In genomic region chr19:52569648-52570004, GRCh38 we compare ENCODE assay signal across 7 cellular contexts. TPM values are rescaled to one million over a fixed set of nuclear protein-coding genes. Genes with fewer than 3 reads are reported as not detected.
DNase-seq lines count a peak whose midpoint lies in the region; ATAC-seq and TF ChIP-seq lines count a peak whose summit lies in the region.
"Not testable (repeated sequence)": the region's sequence is repeated elsewhere in the genome, so short reads cannot be mapped to it uniquely, and the experiment has no call there.

No MANE protein-coding gene starts in this region.

- DNase-seq in GM12865 (ENCODE audit: low read depth); activated B cell treated with CpG ODN at 0.5 μM for 24 hours; mesenchymal stem cell; gastrocnemius medialis: not testable (repeated sequence)
- DNase-seq in NCI-H1105 treated with DMSO at 0.1 percent for 48 hours (lab: John Stamatoyannopoulos, UW), result peak; percentile 48
- DNase-seq in T47D (ENCODE audit: low read depth in 1 of 2, low spot score in 1 of 2), result peak; percentile 19 to 75
- DNase-seq in Right ventricle myocardium superior, result peak; percentile 72

- H3K9me3 Mint-ChIP-seq in activated B cell treated with CpG ODN at 0.5 μM for 24 hours, result peaks cover 12% of the 10 kb centered on the region

- H3K36me3 ChIP-seq in mesenchymal stem cell (ENCODE audit: control insufficient read depth in 1 of 2, insufficient read depth in 2 of 2, low read depth in 1 of 2, low read length in 2 of 2) (peaks cover 26 to 29% of the 10 kb centered on the region in 2 experiments), gastrocnemius medialis (peaks cover 0 to 24% of the 10 kb centered on the region in 2 donors)

- peak overlapping the region; percentile 81 for H3K4me2 ChIP-seq in mesenchymal stem cell (ENCODE audit: low read length, poor library complexity, severe bottlenecking)

- POLR2A ChIA-PET in activated B cell treated with CpG ODN at 0.5 μM for 24 hours (lab: Charles Lee), result not testable (repeated sequence)

- H3K4ac ChIP-seq in mesenchymal stem cell (ENCODE audit: low read depth in 1 of 2, low read length in 2 of 2), result not testable (repeated sequence)

- peaks cover 26% of the 10 kb centered on the region for H3K79me1 ChIP-seq in mesenchymal stem cell (replicated peaks; ENCODE audit: low read length, poor library complexity, severe bottlenecking)

- in situ Hi-C loops in T47D (cut with HindIII; ENCODE audit: low pct_unique_long_range_greater_than_20kb, low sequenced_read_pairs), result not testable (repeated sequence)
- in situ Hi-C loops in gastrocnemius medialis (cut with MboI; ENCODE audit: low sequenced_read_pairs in 4 of 4), result loop anchor here in 2 of 4 donors (5.0 kb wide), 1 partner anchor 42 kb away; the partner anchor contains the start of gene ZNF808 (in 2 of the 2)

- H3K4me1 Mint-ChIP-seq in activated B cell treated with CpG ODN at 0.5 μM for 24 hours, result peaks cover 33% of the 10 kb centered on the region

- peak overlapping the region in 1 of 2 experiments; percentile 65 for H3K23ac ChIP-seq in mesenchymal stem cell (ENCODE audit: low read length in 2 of 2)

- H4K91ac ChIP-seq in mesenchymal stem cell (ENCODE audit: low read length), result not testable (repeated sequence)

- H3K36me3 Mint-ChIP-seq in activated B cell treated with CpG ODN at 0.5 μM for 24 hours (ENCODE audit: low read depth), result peaks cover 45% of the 10 kb centered on the region

- TF ChIP-seq CTCF in GM12865 (IDR thresholded peaks at IDR 0.05; ENCODE audit: insufficient read depth, low read depth, low read length, missing control alignments); activated B cell treated with CpG ODN at 0.5 μM for 24 hours (IDR thresholded peaks at IDR 0.05); gastrocnemius medialis (IDR thresholded peaks at IDR 0.05 in 4 of 5, conservative IDR thresholded peaks at IDR 0.05 in 1 of 5): not testable (repeated sequence)

- H3K27me3 Mint-ChIP-seq in activated B cell treated with CpG ODN at 0.5 μM for 24 hours, result not testable (repeated sequence)

- WGBS in mesenchymal stem cell, result 3% methylated on average over 13 of the region's 13 CpGs

- peak overlapping the region; percentile 91 for H4K8ac ChIP-seq in mesenchymal stem cell (ENCODE audit: low read length)

- peak overlapping the region; percentile 78 for H2AFZ ChIP-seq in mesenchymal stem cell (ENCODE audit: low read depth, low read length)

- CTCF ChIA-PET in activated B cell treated with CpG ODN at 0.5 μM for 24 hours (lab: Charles Lee), result not testable (repeated sequence)

- H2AK5ac ChIP-seq in mesenchymal stem cell (ENCODE audit: low read length, severe bottlenecking), result not testable (repeated sequence)

- TF ChIP-seq POLR2A in gastrocnemius medialis (IDR thresholded peaks at IDR 0.05), result not testable (repeated sequence)

- not testable (repeated sequence) for H3K27me3 ChIP-seq in mesenchymal stem cell (ENCODE audit: control insufficient read depth in 1 of 2, insufficient read depth in 1 of 2, low read length in 2 of 2); gastrocnemius medialis

- H2BK5ac ChIP-seq in mesenchymal stem cell (ENCODE audit: low read depth, low read length, poor library complexity, severe bottlenecking), result not testable (repeated sequence)

- H2BK120ac ChIP-seq in mesenchymal stem cell (ENCODE audit: low read depth, low read length), result not testable (repeated sequence)

- ATAC-seq in activated B cell treated with CpG ODN at 0.5 μM for 24 hours (ENCODE audit: low read depth), result peak; percentile 5
- ATAC-seq in Right ventricle myocardium superior (ENCODE audit: poor library complexity), result peak; percentile 42
- peak; percentile 7 to 9 for ATAC-seq in gastrocnemius medialis

- peak overlapping the region in 1 of 2 experiments; percentile 47 for H2BK12ac ChIP-seq in mesenchymal stem cell (ENCODE audit: low read length in 2 of 2)

- intact Hi-C loops in activated B cell treated with CpG ODN at 0.5 μM for 24 hours (cut with micrococcal nuclease) (loop anchor here (1.0 kb wide), 6 partner anchors 32 to 233 kb away; partner anchors contain the start of genes ZNF528, ZNF610, ZNF808 and ZNF83), gastrocnemius medialis (cut with DNase I; ENCODE audit: low total_unique reads) (loop anchor here (1.0 to 2.0 kb wide), 3 partner anchors 31 to 42 kb away; partner anchors contain the start of gene ZNF808)
- intact Hi-C loops in Right ventricle myocardium superior (cut with DNase I), result not testable (repeated sequence)

- H3K9ac ChIP-seq in mesenchymal stem cell (ENCODE audit: low read length), result peak overlapping the region; percentile 99

- H3K4me3 ChIP-seq in GM12865 (ENCODE audit: low read depth, low read length), result peak overlapping the region; percentile 62
- H3K4me3 ChIP-seq in mesenchymal stem cell (ENCODE audit: insufficient read depth in 1 of 2, low read depth in 1 of 2, low read length in 2 of 2), result peak overlapping the region; percentile 45 to 99
- peak overlapping the region; percentile 66 to 98 (median 80) for H3K4me3 ChIP-seq in gastrocnemius medialis

- peak overlapping the region; percentile 48 for H2BK15ac ChIP-seq in mesenchymal stem cell (ENCODE audit: low read depth, poor library complexity, severe bottlenecking)

- peak overlapping the region; percentile 98 for H3K4me3 Mint-ChIP-seq in activated B cell treated with CpG ODN at 0.5 μM for 24 hours

- H3K4me1 ChIP-seq in mesenchymal stem cell (ENCODE audit: control insufficient read depth, insufficient read depth, low read depth, low read length); gastrocnemius medialis: not testable (repeated sequence)

- H3K18ac ChIP-seq in mesenchymal stem cell (ENCODE audit: low read depth in 1 of 2, low read length in 2 of 2), result peak overlapping the region; percentile 62 to 79

- H3K9me3 ChIP-seq in mesenchymal stem cell (ENCODE audit: control insufficient read depth, low read length), result peaks cover 33% of the 10 kb centered on the region
- not testable (repeated sequence) for H3K9me3 ChIP-seq in gastrocnemius medialis

- H3K27ac Mint-ChIP-seq in activated B cell treated with CpG ODN at 0.5 μM for 24 hours, result peak overlapping the region; percentile 97

- H3K14ac ChIP-seq in mesenchymal stem cell (ENCODE audit: low read length in 2 of 2), result not testable (repeated sequence)

- H3K27ac ChIP-seq in mesenchymal stem cell (ENCODE audit: low read length, poor library complexity, severe bottlenecking), result peak overlapping the region; percentile 71
- H3K27ac ChIP-seq in gastrocnemius medialis, result peak overlapping the region; percentile 70 to 83 (median 79)

RNA-seq across cellular contexts. Expression of gene ZNF701, which starts 0.5 kb away (rescaled TPM):
- total RNA-seq in activated B cell treated with CpG ODN at 0.5 μM for 24 hours (30.6 and 32.7 TPM in 2 replicates), Right ventricle myocardium superior (15.6 TPM), gastrocnemius medialis (1 to 10 TPM; 4.0 to 6.2 (median 4.8) TPM)
- 3.7 TPM for polyA plus RNA-seq in mesenchymal stem cell (2013, experiment 1 of 2)
- polyA plus RNA-seq in mesenchymal stem cell (2013, experiment 2 of 2), result 3.4 TPM

RNA-seq across cellular contexts. Expression of gene ZNF808, which starts 42.2 kb away (rescaled TPM):
- 31.1 and 33.7 TPM in 2 replicates for total RNA-seq in activated B cell treated with CpG ODN at 0.5 μM for 24 hours
- 32.6 TPM for total RNA-seq in Right ventricle myocardium superior
- polyA plus RNA-seq in mesenchymal stem cell (2013, experiment 1 of 2), result 2.9 TPM
- polyA plus RNA-seq in mesenchymal stem cell (2013, experiment 2 of 2), result 2.9 TPM
- 10 to 100 TPM in 1 of 4 donors, 1 to 10 TPM in 3; 3.4 to 12.9 (median 7.9) TPM for total RNA-seq in gastrocnemius medialis
